Comparison of ENCODE assay signal across 24 cellular contexts in genomic region chr17:10192500-10192899, GRCh38. TPM values are rescaled to one million over a fixed set of nuclear protein-coding genes. Genes with fewer than 3 reads are reported as not detected.
"Had no signal": no experiment of that assay in that cellular context is flagged by ENCODE, and none has a peak within 500 bp of the region (broad histone marks: within the 10 kb centered on the region; RNA-seq: fewer than 3 reads in every experiment).

No MANE protein-coding gene starts in this region.

- DNase-seq: activated CD4-positive, alpha-beta T cell treated with anti-CD3 and anti-CD28 coated beads for 48 hours; activated CD4-positive, CD25-positive, alpha-beta regulatory T cell; activated CD8-positive, alpha-beta T cell treated with anti-CD3 and anti-CD28 coated beads, Interleukin-2, amount 10 ng/mL, durations not matched to agents 7 days and 5 days; activated effector memory CD4-positive, alpha-beta T cell treated with Interleukin-2 at 50 U/mL for 16 hours; activated naive CD4-positive, alpha-beta T cell treated with anti-CD3 and anti-CD28 coated beads, Interleukin-2, amount 10 ng/mL, durations not matched to agents 7 days and 5 days; activated T-cell treated with anti-CD3 and anti-CD28 coated beads, Interleukin-2, amount 50 U/mL, for 4 hours; cerebellar nuclear complex; effector CD8-positive, alpha-beta T cell; hippocampal formation; left colon; naive thymus-derived CD4-positive, alpha-beta T cell; SJCRH30; small intestine; stimulated activated CD4-positive, alpha-beta T cell treated with anti-CD3 and anti-CD28 coated beads, Interleukin-4, amount 100 ng/mL, for 1 hour; stimulated activated naive CD8-positive, alpha-beta T cell treated with anti-CD3 and anti-CD28 coated beads, Interleukin-15, amount 100 ng/mL, for 72 hours; T1000; transverse colon had no signal

- H3K9me3 ChIP-seq: SJCRH30 had no signal

- ATAC-seq: activated CD8-positive, alpha-beta T cell treated with anti-CD3 and anti-CD28 coated beads, Interleukin-2, amount 10 ng/mL, durations not matched to agents 7 days and 5 days; activated T-cell treated with anti-CD3 and anti-CD28 coated beads, Interleukin-2, amount 50 U/mL, for 4 hours; left colon; naive thymus-derived CD4-positive, alpha-beta T cell; stimulated activated naive CD8-positive, alpha-beta T cell treated with anti-CD3 and anti-CD28 coated beads, Interleukin-15, amount 100 ng/mL, for 72 hours had no signal

- H3K4me1 Mint-ChIP-seq: activated naive CD4-positive, alpha-beta T cell treated with anti-CD3 and anti-CD28 coated beads, Interleukin-2, amount 10 ng/mL, durations not matched to agents 7 days and 5 days; naive thymus-derived CD4-positive, alpha-beta T cell; stimulated activated naive CD8-positive, alpha-beta T cell treated with anti-CD3 and anti-CD28 coated beads, Interleukin-15, amount 100 ng/mL, for 72 hours had no signal

- H3K27me3 Mint-ChIP-seq: dendritic cell treated with granulocyte-macrophage colony-stimulating factor and Interleukin-4, amounts not matched to agents 40 ng/mL and 50 ng/mL, for 4 days had no signal

- H3K4me3 Mint-ChIP-seq: activated CD8-positive, alpha-beta T cell treated with anti-CD3 and anti-CD28 coated beads, Interleukin-2, amount 10 ng/mL, durations not matched to agents 7 days and 5 days; activated naive CD4-positive, alpha-beta T cell treated with anti-CD3 and anti-CD28 coated beads, Interleukin-2, amount 10 ng/mL, durations not matched to agents 7 days and 5 days; activated T-cell treated with anti-CD3 and anti-CD28 coated beads, Interleukin-2, amount 50 U/mL, for 4 hours; dendritic cell treated with granulocyte-macrophage colony-stimulating factor and Interleukin-4, amounts not matched to agents 40 ng/mL and 50 ng/mL, for 4 days; naive thymus-derived CD4-positive, alpha-beta T cell; stimulated activated naive CD8-positive, alpha-beta T cell treated with anti-CD3 and anti-CD28 coated beads, Interleukin-15, amount 100 ng/mL, for 72 hours had no signal

- H3K36me3 Mint-ChIP-seq: activated naive CD4-positive, alpha-beta T cell treated with anti-CD3 and anti-CD28 coated beads, Interleukin-2, amount 10 ng/mL, durations not matched to agents 7 days and 5 days had no signal

- H3K27me3 ChIP-seq: ascending aorta, SJCRH30 had no signal

- H3K27ac Mint-ChIP-seq: activated CD8-positive, alpha-beta T cell treated with anti-CD3 and anti-CD28 coated beads, Interleukin-2, amount 10 ng/mL, durations not matched to agents 7 days and 5 days; activated naive CD4-positive, alpha-beta T cell treated with anti-CD3 and anti-CD28 coated beads, Interleukin-2, amount 10 ng/mL, durations not matched to agents 7 days and 5 days; dendritic cell treated with granulocyte-macrophage colony-stimulating factor and Interleukin-4, amounts not matched to agents 40 ng/mL and 50 ng/mL, for 4 days; naive thymus-derived CD4-positive, alpha-beta T cell; stimulated activated naive CD8-positive, alpha-beta T cell treated with anti-CD3 and anti-CD28 coated beads, Interleukin-15, amount 100 ng/mL, for 72 hours had no signal

- H3K4me3 ChIP-seq: ascending aorta, esophagus muscularis mucosa, lung, SJCRH30, suprapubic skin, transverse colon had no signal

- H3K27ac ChIP-seq: ascending aorta, SJCRH30, suprapubic skin, transverse colon had no signal

- H3K4me1 ChIP-seq: ascending aorta, SJCRH30, transverse colon had no signal

- H3K36me3 ChIP-seq: ascending aorta, SJCRH30, suprapubic skin, transverse colon had no signal

RNA-seq across cellular contexts. Expression of gene GAS7, which starts 5.9 kb away (rescaled TPM):
- total RNA-seq: endothelial cell of umbilical vein; T-helper 1 cell treated with Interleukin-12 subunit alpha and Interleukin-12 subunit beta and Interleukin-4 antibody, amounts not matched to agents 30 ng/mL and 1 ng/mL, for 36 hours had no signal
- polyA plus RNA-seq: endothelial cell of umbilical vein had no signal
